ENCODE assay signal across 1 cellular context in the genomic region with DNA sequence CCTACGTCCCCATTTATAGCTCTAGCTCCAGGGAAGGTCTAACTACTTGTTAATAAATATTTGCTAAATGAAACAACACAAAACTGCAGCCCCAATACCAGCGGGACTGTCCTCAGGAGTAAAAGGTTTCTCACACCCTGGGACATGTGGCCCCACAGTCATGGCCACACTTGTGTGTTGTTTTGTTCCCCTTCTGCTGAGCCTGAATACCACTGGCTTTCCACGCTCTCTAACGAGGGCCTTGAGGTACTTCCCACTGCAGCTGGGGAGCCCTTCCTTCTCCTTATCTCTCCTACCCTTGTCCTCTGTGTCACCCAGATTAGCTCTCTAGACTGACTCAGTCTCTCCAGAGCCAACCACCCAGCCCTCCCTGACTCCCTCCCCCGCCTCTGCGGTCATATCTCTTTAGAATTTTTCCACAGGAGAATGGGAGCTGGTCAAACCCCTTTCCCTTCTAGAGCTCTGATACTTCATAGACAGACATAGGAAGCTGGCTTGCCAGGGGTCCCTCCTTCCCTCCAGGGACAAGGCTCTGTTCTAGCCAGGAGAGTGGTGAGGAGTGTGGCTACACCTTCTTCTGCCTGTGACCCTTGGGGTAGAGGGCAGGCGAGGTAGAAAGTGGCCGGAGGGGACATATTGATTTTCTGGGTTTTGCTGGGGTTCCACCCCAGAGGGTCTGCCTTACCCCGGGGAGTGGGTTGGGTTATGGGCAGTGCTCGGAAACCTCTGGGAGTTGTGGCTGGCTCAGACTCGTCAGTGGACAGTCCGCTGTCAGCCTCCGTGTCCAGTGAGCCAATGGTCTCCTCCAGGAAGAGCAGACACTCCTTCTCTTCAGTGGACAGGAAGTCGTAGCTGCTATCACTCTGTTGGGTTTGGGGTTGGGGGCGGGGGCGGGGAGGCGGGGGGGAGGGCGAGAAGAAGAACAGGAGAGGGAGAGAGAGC.
TF ChIP-seq lines count a peak whose summit lies in the region.

No MANE protein-coding gene starts in this region.

TF ChIP-seq in GM23338, 12 proteins besides CTCF, POLR2A, EP300 and RAD21 (continued from another document):
- TF ChIP-seq, protein P1, sequence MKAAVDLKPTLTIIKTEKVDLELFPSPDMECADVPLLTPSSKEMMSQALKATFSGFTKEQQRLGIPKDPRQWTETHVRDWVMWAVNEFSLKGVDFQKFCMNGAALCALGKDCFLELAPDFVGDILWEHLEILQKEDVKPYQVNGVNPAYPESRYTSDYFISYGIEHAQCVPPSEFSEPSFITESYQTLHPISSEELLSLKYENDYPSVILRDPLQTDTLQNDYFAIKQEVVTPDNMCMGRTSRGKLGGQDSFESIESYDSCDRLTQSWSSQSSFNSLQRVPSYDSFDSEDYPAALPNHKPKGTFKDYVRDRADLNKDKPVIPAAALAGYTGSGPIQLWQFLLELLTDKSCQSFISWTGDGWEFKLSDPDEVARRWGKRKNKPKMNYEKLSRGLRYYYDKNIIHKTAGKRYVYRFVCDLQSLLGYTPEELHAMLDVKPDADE (IDR thresholded peaks at IDR 0.05), result no peak
- no peak for TF ChIP-seq STAT1 (IDR thresholded peaks at IDR 0.05; ENCODE audit: unreplicated experiment)
- no peak for TF ChIP-seq ZNF114 (CRISPR knock-in tag; IDR thresholded peaks at IDR 0.05)
- TF ChIP-seq NANOG (IDR thresholded peaks at IDR 0.05; ENCODE audit: borderline replicate concordance), result no peak
- no peak for TF ChIP-seq ZNF331 (CRISPR knock-in tag; IDR thresholded peaks at IDR 0.05; ENCODE audit: low read depth)
- TF ChIP-seq CREB1 (CRISPR knock-in tag; IDR thresholded peaks at IDR 0.05; ENCODE audit: low read depth), result no peak
- no peak for TF ChIP-seq POLR2AphosphoS5 (IDR thresholded peaks at IDR 0.05; ENCODE audit: low read depth)
- TF ChIP-seq, protein P2, sequence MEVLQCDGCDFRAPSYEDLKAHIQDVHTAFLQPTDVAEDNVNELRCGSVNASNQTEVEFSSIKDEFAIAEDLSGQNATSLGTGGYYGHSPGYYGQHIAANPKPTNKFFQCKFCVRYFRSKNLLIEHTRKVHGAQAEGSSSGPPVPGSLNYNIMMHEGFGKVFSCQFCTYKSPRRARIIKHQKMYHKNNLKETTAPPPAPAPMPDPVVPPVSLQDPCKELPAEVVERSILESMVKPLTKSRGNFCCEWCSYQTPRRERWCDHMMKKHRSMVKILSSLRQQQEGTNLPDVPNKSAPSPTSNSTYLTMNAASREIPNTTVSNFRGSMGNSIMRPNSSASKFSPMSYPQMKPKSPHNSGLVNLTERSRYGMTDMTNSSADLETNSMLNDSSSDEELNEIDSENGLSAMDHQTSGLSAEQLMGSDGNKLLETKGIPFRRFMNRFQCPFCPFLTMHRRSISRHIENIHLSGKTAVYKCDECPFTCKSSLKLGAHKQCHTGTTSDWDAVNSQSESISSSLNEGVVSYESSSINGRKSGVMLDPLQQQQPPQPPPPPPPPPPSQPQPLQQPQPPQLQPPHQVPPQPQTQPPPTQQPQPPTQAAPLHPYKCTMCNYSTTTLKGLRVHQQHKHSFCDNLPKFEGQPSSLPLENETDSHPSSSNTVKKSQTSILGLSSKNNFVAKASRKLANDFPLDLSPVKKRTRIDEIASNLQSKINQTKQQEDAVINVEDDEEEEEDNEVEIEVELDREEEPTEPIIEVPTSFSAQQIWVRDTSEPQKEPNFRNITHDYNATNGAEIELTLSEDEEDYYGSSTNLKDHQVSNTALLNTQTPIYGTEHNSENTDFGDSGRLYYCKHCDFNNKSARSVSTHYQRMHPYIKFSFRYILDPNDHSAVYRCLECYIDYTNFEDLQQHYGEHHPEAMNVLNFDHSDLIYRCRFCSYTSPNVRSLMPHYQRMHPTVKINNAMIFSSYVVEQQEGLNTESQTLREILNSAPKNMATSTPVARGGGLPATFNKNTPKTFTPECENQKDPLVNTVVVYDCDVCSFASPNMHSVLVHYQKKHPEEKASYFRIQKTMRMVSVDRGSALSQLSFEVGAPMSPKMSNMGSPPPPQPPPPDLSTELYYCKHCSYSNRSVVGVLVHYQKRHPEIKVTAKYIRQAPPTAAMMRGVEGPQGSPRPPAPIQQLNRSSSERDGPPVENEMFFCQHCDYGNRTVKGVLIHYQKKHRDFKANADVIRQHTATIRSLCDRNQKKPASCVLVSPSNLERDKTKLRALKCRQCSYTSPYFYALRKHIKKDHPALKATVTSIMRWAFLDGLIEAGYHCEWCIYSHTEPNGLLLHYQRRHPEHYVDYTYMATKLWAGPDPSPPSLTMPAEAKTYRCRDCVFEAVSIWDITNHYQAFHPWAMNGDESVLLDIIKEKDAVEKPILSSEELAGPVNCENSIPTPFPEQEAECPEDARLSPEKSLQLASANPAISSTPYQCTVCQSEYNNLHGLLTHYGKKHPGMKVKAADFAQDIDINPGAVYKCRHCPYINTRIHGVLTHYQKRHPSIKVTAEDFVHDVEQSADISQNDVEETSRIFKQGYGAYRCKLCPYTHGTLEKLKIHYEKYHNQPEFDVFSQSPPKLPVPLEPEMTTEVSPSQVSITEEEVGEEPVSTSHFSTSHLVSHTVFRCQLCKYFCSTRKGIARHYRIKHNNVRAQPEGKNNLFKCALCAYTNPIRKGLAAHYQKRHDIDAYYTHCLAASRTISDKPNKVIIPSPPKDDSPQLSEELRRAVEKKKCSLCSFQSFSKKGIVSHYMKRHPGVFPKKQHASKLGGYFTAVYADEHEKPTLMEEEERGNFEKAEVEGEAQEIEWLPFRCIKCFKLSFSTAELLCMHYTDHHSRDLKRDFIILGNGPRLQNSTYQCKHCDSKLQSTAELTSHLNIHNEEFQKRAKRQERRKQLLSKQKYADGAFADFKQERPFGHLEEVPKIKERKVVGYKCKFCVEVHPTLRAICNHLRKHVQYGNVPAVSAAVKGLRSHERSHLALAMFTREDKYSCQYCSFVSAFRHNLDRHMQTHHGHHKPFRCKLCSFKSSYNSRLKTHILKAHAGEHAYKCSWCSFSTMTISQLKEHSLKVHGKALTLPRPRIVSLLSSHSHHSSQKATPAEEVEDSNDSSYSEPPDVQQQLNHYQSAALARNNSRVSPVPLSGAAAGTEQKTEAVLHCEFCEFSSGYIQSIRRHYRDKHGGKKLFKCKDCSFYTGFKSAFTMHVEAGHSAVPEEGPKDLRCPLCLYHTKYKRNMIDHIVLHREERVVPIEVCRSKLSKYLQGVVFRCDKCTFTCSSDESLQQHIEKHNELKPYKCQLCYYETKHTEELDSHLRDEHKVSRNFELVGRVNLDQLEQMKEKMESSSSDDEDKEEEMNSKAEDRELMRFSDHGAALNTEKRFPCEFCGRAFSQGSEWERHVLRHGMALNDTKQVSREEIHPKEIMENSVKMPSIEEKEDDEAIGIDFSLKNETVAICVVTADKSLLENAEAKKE (CRISPR knock-in tag; IDR thresholded peaks at IDR 0.05), result no peak
- TF ChIP-seq, protein P3, sequence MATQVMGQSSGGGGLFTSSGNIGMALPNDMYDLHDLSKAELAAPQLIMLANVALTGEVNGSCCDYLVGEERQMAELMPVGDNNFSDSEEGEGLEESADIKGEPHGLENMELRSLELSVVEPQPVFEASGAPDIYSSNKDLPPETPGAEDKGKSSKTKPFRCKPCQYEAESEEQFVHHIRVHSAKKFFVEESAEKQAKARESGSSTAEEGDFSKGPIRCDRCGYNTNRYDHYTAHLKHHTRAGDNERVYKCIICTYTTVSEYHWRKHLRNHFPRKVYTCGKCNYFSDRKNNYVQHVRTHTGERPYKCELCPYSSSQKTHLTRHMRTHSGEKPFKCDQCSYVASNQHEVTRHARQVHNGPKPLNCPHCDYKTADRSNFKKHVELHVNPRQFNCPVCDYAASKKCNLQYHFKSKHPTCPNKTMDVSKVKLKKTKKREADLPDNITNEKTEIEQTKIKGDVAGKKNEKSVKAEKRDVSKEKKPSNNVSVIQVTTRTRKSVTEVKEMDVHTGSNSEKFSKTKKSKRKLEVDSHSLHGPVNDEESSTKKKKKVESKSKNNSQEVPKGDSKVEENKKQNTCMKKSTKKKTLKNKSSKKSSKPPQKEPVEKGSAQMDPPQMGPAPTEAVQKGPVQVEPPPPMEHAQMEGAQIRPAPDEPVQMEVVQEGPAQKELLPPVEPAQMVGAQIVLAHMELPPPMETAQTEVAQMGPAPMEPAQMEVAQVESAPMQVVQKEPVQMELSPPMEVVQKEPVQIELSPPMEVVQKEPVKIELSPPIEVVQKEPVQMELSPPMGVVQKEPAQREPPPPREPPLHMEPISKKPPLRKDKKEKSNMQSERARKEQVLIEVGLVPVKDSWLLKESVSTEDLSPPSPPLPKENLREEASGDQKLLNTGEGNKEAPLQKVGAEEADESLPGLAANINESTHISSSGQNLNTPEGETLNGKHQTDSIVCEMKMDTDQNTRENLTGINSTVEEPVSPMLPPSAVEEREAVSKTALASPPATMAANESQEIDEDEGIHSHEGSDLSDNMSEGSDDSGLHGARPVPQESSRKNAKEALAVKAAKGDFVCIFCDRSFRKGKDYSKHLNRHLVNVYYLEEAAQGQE (IDR thresholded peaks at IDR 0.05; ENCODE audit: unreplicated experiment), result no peak
